13 cellular contexts compared by ENCODE assay signal in genomic region chr12:52188658-52189057, GRCh38. TPM values are rescaled to one million over a fixed set of nuclear protein-coding genes. Genes with fewer than 3 reads are reported as not detected.
A peak's percentile ranks its signal among the peaks of the same experiment; 100 is the strongest.
DNase-seq lines count a peak whose midpoint lies in the region; FAIRE-seq and TF ChIP-seq lines count a peak whose summit lies in the region.
"Had no signal": no experiment of that assay in that cellular context is flagged by ENCODE, and none has a peak within 500 bp of the region (broad histone marks: within the 10 kb centered on the region; RNA-seq: fewer than 3 reads in every experiment).

No MANE protein-coding gene starts in this region.

- TF ChIP-seq POLR2A in H54 (IDR thresholded peaks at IDR 0.05; ENCODE audit: low read depth, low read length), result 0 out of 2 replicates have a peak, but pooled peaks have one; percentile 18
- no peak for TF ChIP-seq POLR2A in esophagus squamous epithelium (IDR thresholded peaks at IDR 0.05)

- POLR2A ChIA-PET in RWPE1 (lab: Yijun Ruan, JAX; ENCODE audit: low non-redundant PET), result interaction anchor here (0.5 to 1.5 kb wide), 2 partner anchors 20 to 559 kb away, joined by 4 to 8 read pairs; no protein-coding TSS in a partner anchor

- H3K9me3 ChIP-seq in esophagus squamous epithelium, result no peaks in the 10 kb centered on the region
- H3K9me3 ChIP-seq in tibial artery, result no peaks in the 10 kb centered on the region
- no peaks in the 10 kb centered on the region for H3K9me3 ChIP-seq in right atrium auricular region

- WGBS in esophagus squamous epithelium, 2 donors, result 75 to 89% methylated on average over 3 to 5 of the region's 7 CpGs

- no peak for FAIRE-seq in H54 (lab: Jason Lieb, UNC)
- FAIRE-seq: GM18507, RCC 7860 had no signal

- intact Hi-C loops in esophagus squamous epithelium (cut with DNase I) (no loop called here), tibial artery (cut with DNase I; ENCODE audit: low total_unique reads) (no loop called here)

- H3K27ac ChIP-seq in RWPE1 (peak overlapping the region; percentile 91), esophagus squamous epithelium (peak overlapping the region; percentile 14 to 76 (median 54)), tibial artery (peak overlapping the region; percentile 68 to 72), right atrium auricular region (no peak overlapping the region)

- H3K27me3 ChIP-seq in esophagus squamous epithelium (no peaks in the 10 kb centered on the region), tibial artery (no peaks in the 10 kb centered on the region), right atrium auricular region (no peaks in the 10 kb centered on the region)

- DNase-seq in H54 (ENCODE audit: insufficient read length, low spot score) (no peak), RWPE1 (ENCODE audit: low spot score) (no peak), esophagus squamous epithelium (lab: John Stamatoyannopoulos, UW) (no peak), tibial artery (no peak), kidney tubule cell (ENCODE audit: low spot score) (no peak), NCI-H2196 treated with DMSO at 0.1 percent for 48 hours (lab: John Stamatoyannopoulos, UW; ENCODE audit: unreplicated experiment) (no peak), right atrium auricular region (ENCODE audit: low spot score) (no peak)
- DNase-seq: NCI-H1436 treated with DMSO at 0.1 percent for 48 hours, NCI-H2081 treated with DMSO at 0.1 percent for 48 hours, NCI-H748 treated with DMSO at 0.1 percent for 48 hours, SIG-M5 had no signal

- TF ChIP-seq CTCF in RWPE1 (conservative IDR thresholded peaks at IDR 0.05; ENCODE audit: low read depth) (no peak), esophagus squamous epithelium (IDR thresholded peaks at IDR 0.05) (no peak), tibial artery (IDR thresholded peaks at IDR 0.05) (no peak), right atrium auricular region (IDR thresholded peaks at IDR 0.05) (no peak)

- H3K36me3 ChIP-seq in esophagus squamous epithelium (no peaks in the 10 kb centered on the region), tibial artery (no peaks in the 10 kb centered on the region), right atrium auricular region (no peaks in the 10 kb centered on the region)

- CTCF ChIA-PET in RWPE1 (lab: Yijun Ruan, JAX), result no interaction called here

- no peak overlapping the region for H3K4me3 ChIP-seq in esophagus squamous epithelium
- H3K4me3 ChIP-seq in tibial artery, result no peak overlapping the region
- H3K4me3 ChIP-seq in right atrium auricular region, result no peak overlapping the region

- H3K4me1 ChIP-seq in esophagus squamous epithelium (peaks cover 42 to 100% (median 50%) of the 10 kb centered on the region in 3 donors), tibial artery (peaks cover 9 to 89% (median 71%) of the 10 kb centered on the region in 4 donors), right atrium auricular region (peaks cover 0 to 59% of the 10 kb centered on the region in 2 donors)

RNA-seq across cellular contexts. Expression of gene KRT80, which starts 3.2 kb away (rescaled TPM):
- total RNA-seq in esophagus squamous epithelium (10 to 100 TPM; 11.4 to 39.6 (median 16.5) TPM), right atrium auricular region (1 to 10 TPM in 1 of 2 donors, under 1 TPM in 1; 0.30 to 1.5 TPM)

RNA-seq across cellular contexts. Expression of gene KRT7, which starts 44.4 kb away (rescaled TPM):
- total RNA-seq in esophagus squamous epithelium, result 100 to 1,000 TPM in 1 of 4 donors, 10 to 100 TPM in 3; 18.7 to 118 (median 64.4) TPM
- 10 to 100 TPM; 14.7 to 58.4 TPM for total RNA-seq in right atrium auricular region

Comparison
In these comparisons a context has a peak if more than half of its experiments do, and no peak if none do; other contexts are left out.
1. H3K27ac ChIP-seq: peak in RWPE1 (single experiment), esophagus squamous epithelium (4 of 4) and tibial artery (2 of 2); none in right atrium auricular region (0 of 2).
2. RNA of gene KRT80, which starts 3.2 kb away (total RNA-seq): 11.4 to 39.6 TPM in esophagus squamous epithelium; 0.30 to 1.5 TPM in right atrium auricular region; every median in the first group is over 4 times any median in the second.